Comparison of ENCODE assay signal across 9 cellular contexts in the genomic region with DNA sequence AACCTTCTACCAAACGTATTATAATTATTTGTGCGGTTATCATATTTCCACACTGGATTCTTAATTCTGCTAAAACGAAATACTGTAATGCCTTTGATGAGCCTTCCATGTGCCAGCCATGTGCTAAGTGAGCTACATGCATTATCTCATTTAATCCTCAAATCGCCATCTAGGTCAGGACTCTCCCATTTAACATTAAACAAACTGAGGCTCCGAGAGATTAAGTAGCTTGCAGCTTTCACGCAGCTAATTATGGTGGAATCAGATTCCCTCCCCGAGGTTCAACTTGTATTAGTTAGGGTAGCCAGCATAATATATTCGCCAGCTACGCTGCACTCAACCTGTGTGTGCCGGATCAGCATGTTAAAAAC. TPM values are rescaled to one million over a fixed set of nuclear protein-coding genes. Genes with fewer than 3 reads are reported as not detected.
DNase-seq lines count a peak whose midpoint lies in the region; ATAC-seq, FAIRE-seq and TF ChIP-seq lines count a peak whose summit lies in the region.
"Had no signal": no experiment of that assay in that cellular context is flagged by ENCODE, and none has a peak within 500 bp of the region (broad histone marks: within the 10 kb centered on the region; RNA-seq: fewer than 3 reads in every experiment).

No MANE protein-coding gene starts in this region.

- no peak overlapping the region for H3K27ac Mint-ChIP-seq in activated CD8-positive, alpha-beta T cell treated with anti-CD3 and anti-CD28 coated beads, Interleukin-2, amount 10 ng/mL, durations not matched to agents 7 days and 5 days

- CTCF ChIA-PET in activated CD8-positive, alpha-beta T cell treated with anti-CD3 and anti-CD28 coated beads, Interleukin-2, amount 10 ng/mL, durations not matched to agents 7 days and 5 days (lab: Charles Lee), result interaction anchor here (0.9 to 1.9 kb wide), 3 partner anchors 20 to 74 kb away, joined by 6 to 23 read pairs (median 10); no protein-coding TSS in a partner anchor

- intact Hi-C loops in kidney (cut with DNase I), result no loop called here
- intact Hi-C loops in colonic mucosa (cut with DNase I), result no loop called here

- no peak overlapping the region for H3K18ac ChIP-seq in trophoblast cell (ENCODE audit: low read length)

- H3K9ac ChIP-seq in BLaER1 (no peak overlapping the region), kidney (ENCODE audit: low read length in 2 of 2) (peak overlapping the region in 1 of 2 donors; percentile 49), colonic mucosa (ENCODE audit: low read depth in 2 of 2, low read length in 2 of 2) (no peak overlapping the region), trophoblast cell (ENCODE audit: low read length) (no peak overlapping the region)

- H2BK12ac ChIP-seq in trophoblast cell (ENCODE audit: low read length), result no peak overlapping the region

- H3K4me2 ChIP-seq in BLaER1 (peak overlapping the region; percentile 92), trophoblast cell (ENCODE audit: low read length) (no peak overlapping the region)

- WGBS in trophoblast cell (ENCODE audit: extremely low coverage, insufficient coverage, insufficient read length), result 100% methylated on average over 2 of the region's 10 CpGs

- H2AFZ ChIP-seq in trophoblast cell (ENCODE audit: insufficient read depth, low read length, poor library complexity), result no peak overlapping the region

- H3K27me3 ChIP-seq in BLaER1 (peaks cover 13% of the 10 kb centered on the region; the same call in 1 of the 2 replicates), colonic mucosa (no peaks in the 10 kb centered on the region), trophoblast cell (ENCODE audit: insufficient read depth, low read length) (no peaks in the 10 kb centered on the region)

- peak; percentile 33 for FAIRE-seq in GM12892 (lab: Jason Lieb, UNC)
- no peak for FAIRE-seq in kidney (lab: Jason Lieb, UNC)

- H3K4me1 Mint-ChIP-seq in activated CD8-positive, alpha-beta T cell treated with anti-CD3 and anti-CD28 coated beads, Interleukin-2, amount 10 ng/mL, durations not matched to agents 7 days and 5 days (ENCODE audit: low read depth), result peaks cover 16% of the 10 kb centered on the region

- no peak overlapping the region for H4K91ac ChIP-seq in trophoblast cell (ENCODE audit: low read depth, low read length)

- POLR2A ChIA-PET in activated CD8-positive, alpha-beta T cell treated with anti-CD3 and anti-CD28 coated beads, Interleukin-2, amount 10 ng/mL, durations not matched to agents 7 days and 5 days (lab: Charles Lee), result no interaction called here

- H2AK5ac ChIP-seq in trophoblast cell (ENCODE audit: low read length), result no peak overlapping the region

- H4K20me1 ChIP-seq in BLaER1, result no peaks in the 10 kb centered on the region

- DNase-seq in GM12892 (ENCODE audit: insufficient read length) (no peak), kidney (no peak), superior temporal gyrus (ENCODE audit: extremely low spot score) (no peak), colonic mucosa (no peak), trophoblast cell (no peak)
- no peak for DNase-seq in activated CD8-positive, alpha-beta T cell treated with anti-CD3 and anti-CD28 coated beads, Interleukin-2, amount 10 ng/mL, durations not matched to agents 7 days and 5 days
- no peak for DNase-seq in stimulated activated CD4-positive, alpha-beta T cell treated with anti-CD3 and anti-CD28 coated beads, Interleukin-4, amount 100 ng/mL, for 4 hours

- TF ChIP-seq POLR2A in GM12892 (IDR thresholded peaks at IDR 0.05; ENCODE audit: low read depth, low read length), result no peak

- no peaks in the 10 kb centered on the region for H3K79me1 ChIP-seq in trophoblast cell (ENCODE audit: low read length)

- H4K12ac ChIP-seq in trophoblast cell (ENCODE audit: low read depth, low read length), result no peak overlapping the region

- H3K27me3 Mint-ChIP-seq in activated CD8-positive, alpha-beta T cell treated with anti-CD3 and anti-CD28 coated beads, Interleukin-2, amount 10 ng/mL, durations not matched to agents 7 days and 5 days (ENCODE audit: low read depth), result peaks cover 28% of the 10 kb centered on the region

- H3K36me3 ChIP-seq in BLaER1 (peaks cover 5% of the 10 kb centered on the region; the same call in 1 of the 2 replicates), kidney (ENCODE audit: control insufficient read depth in 1 of 2, insufficient read depth in 2 of 2, low read length in 2 of 2) (no peaks in the 10 kb centered on the region), colonic mucosa (no peaks in the 10 kb centered on the region), trophoblast cell (ENCODE audit: control insufficient read depth in 1 of 2, insufficient read depth in 2 of 2, low read length in 2 of 2) (no peaks in the 10 kb centered on the region)
- H3K36me3 ChIP-seq: uterus had no signal

- H4K8ac ChIP-seq in trophoblast cell (ENCODE audit: low read depth, low read length), result no peak overlapping the region

- H3K36me3 Mint-ChIP-seq in activated CD8-positive, alpha-beta T cell treated with anti-CD3 and anti-CD28 coated beads, Interleukin-2, amount 10 ng/mL, durations not matched to agents 7 days and 5 days (ENCODE audit: low read depth), result no peaks in the 10 kb centered on the region

- peak overlapping the region; percentile 88 for H3K4me3 ChIP-seq in BLaER1
- peak overlapping the region; percentile 85 to 96 for H3K4me3 ChIP-seq in kidney (ENCODE audit: low read length in 2 of 2)
- H3K4me3 ChIP-seq in colonic mucosa, result no peak overlapping the region
- H3K4me3 ChIP-seq in trophoblast cell (ENCODE audit: low read depth, low read length), result no peak overlapping the region

- ATAC-seq in activated CD8-positive, alpha-beta T cell treated with anti-CD3 and anti-CD28 coated beads, Interleukin-2, amount 10 ng/mL, durations not matched to agents 7 days and 5 days, result no peak

- H3K79me2 ChIP-seq in trophoblast cell (ENCODE audit: control insufficient read depth, insufficient read depth, low read length, poor library complexity), result no peaks in the 10 kb centered on the region

- H3K4me3 Mint-ChIP-seq in activated CD8-positive, alpha-beta T cell treated with anti-CD3 and anti-CD28 coated beads, Interleukin-2, amount 10 ng/mL, durations not matched to agents 7 days and 5 days, result peak overlapping the region; percentile 84

- H3K9me3 ChIP-seq in BLaER1, result no peaks in the 10 kb centered on the region
- no peaks in the 10 kb centered on the region for H3K9me3 ChIP-seq in kidney (ENCODE audit: control insufficient read depth in 1 of 2, low read length in 2 of 2)
- H3K9me3 ChIP-seq in colonic mucosa, result no peaks in the 10 kb centered on the region
- no peaks in the 10 kb centered on the region for H3K9me3 ChIP-seq in trophoblast cell (ENCODE audit: insufficient read depth, low read depth, low read length)
- H3K9me3 ChIP-seq: uterus had no signal

- H3K27ac ChIP-seq in BLaER1 (no peak overlapping the region), kidney (ENCODE audit: low read depth in 2 of 2, low read length in 2 of 2) (no peak overlapping the region), colonic mucosa (no peak overlapping the region), trophoblast cell (ENCODE audit: low read depth, low read length) (no peak overlapping the region)
- H3K27ac ChIP-seq: uterus had no signal

- TF ChIP-seq CTCF in kidney (IDR thresholded peaks at IDR 0.05; ENCODE audit: borderline replicate concordance, extremely low read depth, insufficient read depth) (no peak), colonic mucosa (IDR thresholded peaks at IDR 0.05) (no peak)

- peaks cover 54% of the 10 kb centered on the region for H3K4me1 ChIP-seq in BLaER1
- peaks cover 7 to 14% of the 10 kb centered on the region in 2 donors for H3K4me1 ChIP-seq in kidney (ENCODE audit: control insufficient read depth in 1 of 2, insufficient read depth in 1 of 2, low read depth in 1 of 2, low read length in 2 of 2)
- peaks cover 4% of the 10 kb centered on the region for H3K4me1 ChIP-seq in colonic mucosa
- peaks cover 7% of the 10 kb centered on the region in 2 experiments for H3K4me1 ChIP-seq in trophoblast cell (ENCODE audit: control insufficient read depth in 1 of 2, insufficient read depth in 2 of 2, low read length in 2 of 2)

- no peak overlapping the region for H3K23ac ChIP-seq in trophoblast cell (ENCODE audit: low read length)

- H3K14ac ChIP-seq in trophoblast cell (ENCODE audit: low read length), result no peak overlapping the region

- no peak overlapping the region for H2BK5ac ChIP-seq in trophoblast cell (ENCODE audit: low read depth, low read length, poor library complexity)

- H3K4ac ChIP-seq in trophoblast cell (ENCODE audit: low read depth, low read length), result no peak overlapping the region

- H3K9me3 Mint-ChIP-seq in activated CD8-positive, alpha-beta T cell treated with anti-CD3 and anti-CD28 coated beads, Interleukin-2, amount 10 ng/mL, durations not matched to agents 7 days and 5 days (ENCODE audit: insufficient read depth), result no peaks in the 10 kb centered on the region

- no peak overlapping the region for H2BK120ac ChIP-seq in trophoblast cell (ENCODE audit: insufficient read depth, low read length, poor library complexity)

RNA-seq across cellular contexts. Expression of gene TSPAN33, which starts 0.8 kb away (rescaled TPM):
- polyA plus RNA-seq in GM12892 (2012; ENCODE audit: missing spikeins), result 147 TPM
- total RNA-seq in activated CD8-positive, alpha-beta T cell treated with anti-CD3 and anti-CD28 coated beads, Interleukin-2, amount 10 ng/mL, durations not matched to agents 7 days and 5 days, result 1 to 10 TPM; 2.7 to 2.8 TPM
- total RNA-seq in kidney, result 54.9 TPM
- polyA plus RNA-seq in kidney (ENCODE audit: insufficient read depth, low read depth, low replicate concordance), result 316 TPM
- total RNA-seq in colonic mucosa, result 1 to 10 TPM; 3.8 to 9.7 TPM
- polyA plus RNA-seq in trophoblast cell (2013), result 2.3 and 2.6 TPM in 2 replicates

RNA-seq across cellular contexts. Expression of gene SMO, which starts 44.7 kb away (rescaled TPM):
- 4.5 TPM for polyA plus RNA-seq in GM12892 (2012; ENCODE audit: missing spikeins)
- total RNA-seq in activated CD8-positive, alpha-beta T cell treated with anti-CD3 and anti-CD28 coated beads, Interleukin-2, amount 10 ng/mL, durations not matched to agents 7 days and 5 days, result not detected
- total RNA-seq in kidney, result 13.2 TPM
- polyA plus RNA-seq in kidney (ENCODE audit: insufficient read depth, low read depth, low replicate concordance), result 20.8 TPM
- total RNA-seq in colonic mucosa, result 1 to 10 TPM; 1.6 to 3.6 TPM
- 18.5 and 18.9 TPM in 2 replicates for polyA plus RNA-seq in trophoblast cell (2013)

Comparison
In these comparisons a context has a peak if more than half of its experiments do, and no peak if none do; other contexts are left out.
1. H3K4me3 ChIP-seq: peak in BLaER1 (single experiment) and kidney (2 of 2); none in colonic mucosa (single experiment) and trophoblast cell (single experiment).